Comparison of ENCODE assay signal across 11 cellular contexts in genomic region chr1:164765557-164765956, GRCh38.
DNase-seq lines count a peak whose midpoint lies in the region; ATAC-seq and TF ChIP-seq lines count a peak whose summit lies in the region.
"Had no signal": no experiment of that assay in that cellular context is flagged by ENCODE, and none has a peak within 500 bp of the region (broad histone marks: within the 10 kb centered on the region; RNA-seq: fewer than 3 reads in every experiment).

No MANE protein-coding gene starts in this region.

- TF ChIP-seq CTCF in fibroblast of villous mesenchyme (IDR thresholded peaks at IDR 0.05; ENCODE audit: insufficient read depth, low read depth, low read length) = no peak
- no peak for TF ChIP-seq CTCF in retinal pigment epithelial cell (conservative IDR thresholded peaks at IDR 0.05; ENCODE audit: low read depth, low read length)

- no peaks in the 10 kb centered on the region for H3K36me3 ChIP-seq in SJSA1

- DNase-seq in EL (peak; percentile 91), SJSA1 (ENCODE audit: low read depth in 1 of 2, low spot score in 2 of 2) (peak in 1 of 2 experiments; percentile 55), fibroblast of villous mesenchyme (ENCODE audit: low read depth) (peak; percentile 84), retinal pigment epithelial cell (ENCODE audit: low read depth) (peak; percentile 66), NCI-H1105 (lab: John Stamatoyannopoulos, UW) (no peak)
- no peak for DNase-seq in activated CD4-positive, alpha-beta T cell treated with anti-CD3 and anti-CD28 coated beads for 1 hour
- DNase-seq: activated CD4-positive, alpha-beta T cell treated with anti-CD3 and anti-CD28 coated beads, Interleukin-2, amount 10 ng/mL, durations not matched to agents 24 days and 14 days; NCI-H1092 treated with DMSO at 0.1 percent for 48 hours had no signal

- H3K27me3 ChIP-seq in SJSA1 (replicated peaks) = no peaks in the 10 kb centered on the region

- H3K4me1 ChIP-seq in SJSA1 (replicated peaks) = peaks cover 72% of the 10 kb centered on the region

- H3K9me3 ChIP-seq in SJSA1 (replicated peaks) = no peaks in the 10 kb centered on the region

- ATAC-seq in GM18517 (IDR thresholded peaks at IDR 0.05; ENCODE audit: unreplicated experiment) = no peak
- ATAC-seq in HG03354 (IDR thresholded peaks at IDR 0.05; ENCODE audit: poor library complexity, severe bottlenecking, unreplicated experiment) = no peak
- ATAC-seq: Panc1 had no signal

- H3K27ac ChIP-seq in SJSA1 = peak overlapping the region; percentile 82

- H3K4me3 ChIP-seq in SJSA1 = no peak overlapping the region
- H3K4me3 ChIP-seq in fibroblast of villous mesenchyme (ENCODE audit: low read depth, low read length) = no peak overlapping the region
- H3K4me3 ChIP-seq in retinal pigment epithelial cell (ENCODE audit: low read length) = no peak overlapping the region

Comparison
In these comparisons a context has a peak if more than half of its experiments do, and no peak if none do; other contexts are left out.
1. DNase-seq: peak in EL (single experiment), fibroblast of villous mesenchyme (single experiment) and retinal pigment epithelial cell (single experiment); none in NCI-H1105 (single experiment) and activated CD4-positive, alpha-beta T cell treated with anti-CD3 and anti-CD28 coated beads for 1 hour (single experiment).